8 cellular contexts compared by ENCODE assay signal in the genomic region with DNA sequence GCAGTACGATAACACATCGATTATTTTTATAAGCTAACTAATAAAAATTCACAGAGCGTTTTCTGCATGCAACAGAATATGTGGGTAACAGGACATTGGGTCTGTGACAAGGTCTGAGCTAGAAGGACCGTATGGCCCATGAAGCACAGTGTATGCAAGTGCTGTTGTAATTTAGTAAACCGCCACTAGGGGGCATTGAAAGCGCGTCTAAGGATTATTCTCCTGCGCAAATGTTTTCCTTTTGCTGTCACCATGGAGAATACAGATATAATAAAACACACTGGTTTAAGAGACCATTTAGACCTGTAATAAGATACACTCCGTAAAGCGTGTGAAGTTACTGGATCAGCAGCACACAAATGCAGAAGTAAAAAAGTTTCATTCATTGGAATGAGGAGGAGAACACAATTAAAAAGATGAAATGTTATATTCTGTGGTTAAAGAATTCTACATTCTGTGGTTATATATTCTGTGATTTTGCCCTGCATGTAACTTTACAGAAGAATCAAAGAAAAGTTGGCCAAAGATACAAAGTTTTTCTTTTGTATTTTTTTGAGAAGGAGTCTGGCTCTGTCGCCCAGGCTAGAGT.
DNase-seq lines count a peak whose midpoint lies in the region; ATAC-seq and TF ChIP-seq lines count a peak whose summit lies in the region.

No MANE protein-coding gene starts in this region.

- POLR2A ChIA-PET in HEK293 (lab: Yijun Ruan, JAX): interaction anchor here (0.5 to 1.0 kb wide), 2 partner anchors 13 to 225 kb away, joined by 3 read pairs; no protein-coding TSS in a partner anchor

- CTCF ChIA-PET in HEK293 (lab: Yijun Ruan, JAX): interaction anchor here (0.6 to 2.9 kb wide), 32 partner anchors 9 to 956 kb away, joined by 3 to 26 read pairs (median 3); no protein-coding TSS in a partner anchor

- no peak overlapping the region for H3K9ac ChIP-seq in DND-41 (ENCODE audit: low read depth, low read length)

- DNase-seq in DND-41 (peak; percentile 58), NCI-H2029 (lab: John Stamatoyannopoulos, UW) (peak; percentile 86), T-helper 9 cell (peak; percentile 14), caudate nucleus (lab: John Stamatoyannopoulos, UW) (peak in 40 of 61 donors; percentile 5 to 86 (median 32)), kidney tubule cell (ENCODE audit: low spot score) (peak; percentile 83)
- DNase-seq in stimulated activated CD4-positive, alpha-beta T cell treated with anti-CD3 and anti-CD28 coated beads, Interleukin-4, amount 100 ng/mL, for 24 hours: peak; percentile 56

- no peaks in the 10 kb centered on the region for H3K4me1 ChIP-seq in DND-41 (ENCODE audit: insufficient read depth, low read length)
- H3K4me1 ChIP-seq in HEK293 (ENCODE audit: control insufficient read depth, insufficient read depth, low read length): no peaks in the 10 kb centered on the region

- TF ChIP-seq CTCF in DND-41 (IDR thresholded peaks at IDR 0.05; ENCODE audit: borderline replicate concordance, extremely low read depth, low read length, poor library complexity, severe bottlenecking): peak; percentile 88
- no peak; the same call in 1 of the 2 replicates for TF ChIP-seq CTCF in HEK293 (tag by site-specific recombination; IDR thresholded peaks at IDR 0.05)

- no peak overlapping the region for H3K4me2 ChIP-seq in DND-41 (ENCODE audit: insufficient read depth, low read length)

- H3K9me3 ChIP-seq in DND-41 (ENCODE audit: insufficient read depth, low read length, severe bottlenecking): no peaks in the 10 kb centered on the region
- no peaks in the 10 kb centered on the region for H3K9me3 ChIP-seq in HEK293 (ENCODE audit: control insufficient read depth, insufficient read depth, low read depth, low read length)

- no peaks in the 10 kb centered on the region for H3K79me2 ChIP-seq in DND-41 (ENCODE audit: insufficient read depth, low read length)

- no peaks in the 10 kb centered on the region for H3K27me3 ChIP-seq in DND-41 (ENCODE audit: insufficient read depth, low read length, poor library complexity)

- H2AFZ ChIP-seq in DND-41 (ENCODE audit: low read depth, low read length): no peak overlapping the region

- H3K4me3 ChIP-seq in DND-41 (ENCODE audit: low read depth in 1 of 2, low read length in 2 of 2) (no peak overlapping the region), HEK293 (ENCODE audit: low read depth, low read length) (no peak overlapping the region)

- H3K27ac ChIP-seq in DND-41 (ENCODE audit: low read length) (no peak overlapping the region), HEK293 (ENCODE audit: extremely low read depth, low read depth, low read length) (no peak overlapping the region), caudate nucleus (ENCODE audit: low read depth, low read length) (peak overlapping the region; percentile 39)

- no peaks in the 10 kb centered on the region for H4K20me1 ChIP-seq in DND-41 (ENCODE audit: insufficient read depth, low read length)

- no peaks in the 10 kb centered on the region for H3K36me3 ChIP-seq in DND-41 (ENCODE audit: insufficient read depth, low read length)
- H3K36me3 ChIP-seq in HEK293 (ENCODE audit: control insufficient read depth in 2 of 2, insufficient read depth in 1 of 2, low read length in 2 of 2): peaks cover 0 to 11% of the 10 kb centered on the region in 2 experiments; a peak in 2 of 3 replicates

- ATAC-seq in DND-41 (ENCODE audit: insufficient read depth, low read depth): peak; percentile 91
- no peak for ATAC-seq in GM18873 (IDR thresholded peaks at IDR 0.05; ENCODE audit: low FRiP score, unreplicated experiment)

TF ChIP-seq in HEK293, 187 proteins besides CTCF, POLR2A, EP300 and RAD21 (continues in another document):
- TF ChIP-seq ZNF843 (tag by site-specific recombination; IDR thresholded peaks at IDR 0.05) (no peak), ZBTB17 (tag by site-specific recombination; IDR thresholded peaks at IDR 0.05) (peak; percentile 26; the same call in 1 of the 2 replicates), PRDM4 (tag by site-specific recombination; IDR thresholded peaks at IDR 0.05) (no peak), YY1 (tag by site-specific recombination; IDR thresholded peaks at IDR 0.05) (no peak), ZNF571 (tag by site-specific recombination; IDR thresholded peaks at IDR 0.05) (no peak), ZNF280C (tag by site-specific recombination; IDR thresholded peaks at IDR 0.05) (no peak), ZNF223 (tag by site-specific recombination; IDR thresholded peaks at IDR 0.05) (no peak), SCRT1 (tag by site-specific recombination; IDR thresholded peaks at IDR 0.05; ENCODE audit: borderline replicate concordance) (no peak), ZNF133 (tag by site-specific recombination; IDR thresholded peaks at IDR 0.05) (no peak), ZBTB26 (tag by site-specific recombination; optimal IDR thresholded peaks at IDR 0.05) (no peak), REPIN1 (tag by site-specific recombination; IDR thresholded peaks at IDR 0.05; ENCODE audit: low read depth) (no peak), ZNF701 (tag by site-specific recombination; IDR thresholded peaks at IDR 0.05) (no peak), ZNF76 (tag by site-specific recombination; IDR thresholded peaks at IDR 0.05; ENCODE audit: borderline replicate concordance, low read depth) (no peak), ZNF610 (tag by site-specific recombination; IDR thresholded peaks at IDR 0.05; ENCODE audit: borderline replicate concordance) (no peak), ZNF660 (tag by site-specific recombination; IDR thresholded peaks at IDR 0.05) (peak; percentile 54; the same call in 1 of the 2 replicates), ZNF654 (tag by site-specific recombination; IDR thresholded peaks at IDR 0.05; ENCODE audit: low read depth) (peak; percentile 69)
- TF ChIP-seq, protein P1, sequence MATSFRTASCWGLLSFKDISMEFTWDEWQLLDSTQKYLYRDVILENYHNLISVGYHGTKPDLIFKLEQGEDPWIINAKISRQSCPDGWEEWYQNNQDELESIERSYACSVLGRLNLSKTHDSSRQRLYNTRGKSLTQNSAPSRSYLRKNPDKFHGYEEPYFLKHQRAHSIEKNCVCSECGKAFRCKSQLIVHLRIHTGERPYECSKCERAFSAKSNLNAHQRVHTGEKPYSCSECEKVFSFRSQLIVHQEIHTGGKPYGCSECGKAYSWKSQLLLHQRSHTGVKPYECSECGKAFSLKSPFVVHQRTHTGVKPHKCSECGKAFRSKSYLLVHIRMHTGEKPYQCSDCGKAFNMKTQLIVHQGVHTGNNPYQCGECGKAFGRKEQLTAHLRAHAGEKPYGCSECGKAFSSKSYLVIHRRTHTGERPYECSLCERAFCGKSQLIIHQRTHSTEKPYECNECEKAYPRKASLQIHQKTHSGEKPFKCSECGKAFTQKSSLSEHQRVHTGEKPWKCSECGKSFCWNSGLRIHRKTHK (tag by site-specific recombination; IDR thresholded peaks at IDR 0.05): no peak

Comparison
In these comparisons a context has a peak if more than half of its experiments do, and no peak if none do; other contexts are left out.
1. DNase-seq: peak in every context shown above with its lines; median percentile 86 in NCI-H2029; 83 in kidney tubule cell; 58 in DND-41; 56 in stimulated activated CD4-positive, alpha-beta T cell treated with anti-CD3 and anti-CD28 coated beads, Interleukin-4, amount 100 ng/mL, for 24 hours; 32 in caudate nucleus; 14 in T-helper 9 cell.